ENCODE assay signal across 25 cellular contexts in genomic region chr22:26295583-26296126, GRCh38.
DNase-seq lines count a peak whose midpoint lies in the region; ATAC-seq and TF ChIP-seq lines count a peak whose summit lies in the region.
"Had no signal": no experiment of that assay in that cellular context is flagged by ENCODE, and none has a peak within 500 bp of the region (broad histone marks: within the 10 kb centered on the region; RNA-seq: fewer than 3 reads in every experiment).

No MANE protein-coding gene starts in this region.

- TF ChIP-seq CTCF in natural killer cell (IDR thresholded peaks at IDR 0.05) (no peak), KMS-11 (conservative IDR thresholded peaks at IDR 0.05; ENCODE audit: low read depth, low read length) (no peak), thyroid gland (IDR thresholded peaks at IDR 0.05) (no peak)

- H3K4me1 ChIP-seq in KMS-11 (ENCODE audit: low read depth, poor library complexity, severe bottlenecking) (peaks cover 3% of the 10 kb centered on the region), thyroid gland (no peaks in the 10 kb centered on the region)
- H3K4me1 ChIP-seq: esophagus squamous epithelium, gastroesophageal sphincter had no signal

- no peaks in the 10 kb centered on the region for H4K20me1 ChIP-seq in KMS-11 (ENCODE audit: insufficient read depth)

- no peak for ATAC-seq in natural killer cell treated with Interleukin-12 subunit alpha and Interleukin-12 subunit beta and Interleukin-15 and Interleukin-18, amount 100 ng/mL, for 72 hours
- no peak for ATAC-seq in natural killer cell
- no peak for ATAC-seq in activated naive CD8-positive, alpha-beta T cell treated with anti-CD3 and anti-CD28 coated beads, Interleukin-2, amount 10 ng/mL, durations not matched to agents 7 days and 5 days (ENCODE audit: low read depth)
- no peak for ATAC-seq in GM19463 (IDR thresholded peaks at IDR 0.05; ENCODE audit: unreplicated experiment)
- ATAC-seq: gastroesophageal sphincter, left ventricle myocardium superior had no signal

- POLR2A ChIA-PET in activated naive CD8-positive, alpha-beta T cell treated with anti-CD3 and anti-CD28 coated beads, Interleukin-2, amount 10 ng/mL, durations not matched to agents 7 days and 5 days (lab: Charles Lee), result no interaction called here

- no peaks in the 10 kb centered on the region for H3K36me3 Mint-ChIP-seq in natural killer cell treated with Interleukin-12 subunit alpha and Interleukin-12 subunit beta and Interleukin-15 and Interleukin-18, amount 100 ng/mL, for 72 hours
- no peaks in the 10 kb centered on the region for H3K36me3 Mint-ChIP-seq in natural killer cell
- no peaks in the 10 kb centered on the region for H3K36me3 Mint-ChIP-seq in activated naive CD8-positive, alpha-beta T cell treated with anti-CD3 and anti-CD28 coated beads, Interleukin-2, amount 10 ng/mL, durations not matched to agents 7 days and 5 days
- H3K36me3 Mint-ChIP-seq: CD8-positive, alpha-beta memory T cell had no signal

- peak overlapping the region; percentile 30; the same call in 1 of the 2 replicates for H2AFZ ChIP-seq in KMS-11 (ENCODE audit: low read depth)

- H3K36me3 ChIP-seq in KMS-11 (ENCODE audit: insufficient read depth) (no peaks in the 10 kb centered on the region), thyroid gland (no peaks in the 10 kb centered on the region)
- H3K36me3 ChIP-seq: esophagus squamous epithelium, gastroesophageal sphincter, ovary had no signal

- no peak for TF ChIP-seq POLR2A in thyroid gland (IDR thresholded peaks at IDR 0.05)

- H3K79me2 ChIP-seq in KMS-11 (ENCODE audit: insufficient read depth, low read depth), result no peaks in the 10 kb centered on the region

- peaks cover 14 to 16% of the 10 kb centered on the region in 2 donors for H3K4me1 Mint-ChIP-seq in natural killer cell treated with Interleukin-12 subunit alpha and Interleukin-12 subunit beta and Interleukin-15 and Interleukin-18, amount 100 ng/mL, for 72 hours (ENCODE audit: low read depth in 2 of 2)
- H3K4me1 Mint-ChIP-seq in natural killer cell, result peaks cover 6 to 9% of the 10 kb centered on the region in 2 donors
- peaks cover 18% of the 10 kb centered on the region for H3K4me1 Mint-ChIP-seq in activated naive CD8-positive, alpha-beta T cell treated with anti-CD3 and anti-CD28 coated beads, Interleukin-2, amount 10 ng/mL, durations not matched to agents 7 days and 5 days
- H3K4me1 Mint-ChIP-seq: endodermal cell, nephron had no signal

- DNase-seq in natural killer cell treated with Interleukin-12 subunit alpha and Interleukin-12 subunit beta and Interleukin-15 and Interleukin-18, amount 100 ng/mL, for 72 hours (ENCODE audit: low spot score), result no peak
- DNase-seq in natural killer cell, result no peak
- DNase-seq in activated naive CD8-positive, alpha-beta T cell treated with anti-CD3 and anti-CD28 coated beads, Interleukin-2, amount 10 ng/mL, durations not matched to agents 7 days and 5 days, result no peak
- DNase-seq in stimulated activated naive CD4-positive, alpha-beta T cell (lab: John Stamatoyannopoulos, UW), result no peak
- DNase-seq in thyroid gland, result no peak
- DNase-seq: activated CD4-positive, alpha-beta memory T cell treated with anti-CD3 and anti-CD28 coated beads, Interleukin-2, amount 10 ng/mL, durations not matched to agents 7 days and 5 days; activated gamma-delta T cell; aorta; caudate nucleus; CD8-positive, alpha-beta memory T cell; endodermal cell; esophagus squamous epithelium; GDM1; left ventricle myocardium superior; midbrain; NCI-H1436 treated with DMSO at 0.1 percent for 48 hours; NCI-H2107; NCI-H524; ovary; retina; T1000 had no signal

- no peaks in the 10 kb centered on the region for H3K9me3 Mint-ChIP-seq in natural killer cell treated with Interleukin-12 subunit alpha and Interleukin-12 subunit beta and Interleukin-15 and Interleukin-18, amount 100 ng/mL, for 72 hours
- H3K9me3 Mint-ChIP-seq in natural killer cell, result no peaks in the 10 kb centered on the region
- H3K9me3 Mint-ChIP-seq in activated naive CD8-positive, alpha-beta T cell treated with anti-CD3 and anti-CD28 coated beads, Interleukin-2, amount 10 ng/mL, durations not matched to agents 7 days and 5 days, result peaks cover 2% of the 10 kb centered on the region
- H3K9me3 Mint-ChIP-seq: activated CD4-positive, alpha-beta memory T cell treated with anti-CD3 and anti-CD28 coated beads, Interleukin-2, amount 10 ng/mL, durations not matched to agents 7 days and 5 days; CD8-positive, alpha-beta memory T cell; endodermal cell; nephron had no signal

- H3K27ac ChIP-seq in KMS-11 (no peak overlapping the region), thyroid gland (no peak overlapping the region)
- H3K27ac ChIP-seq: esophagus squamous epithelium, gastroesophageal sphincter, ovary had no signal

- intact Hi-C loops in natural killer cell (cut with micrococcal nuclease), result no loop called here
- intact Hi-C loops in thyroid gland (cut with DNase I), result no loop called here

- H3K27me3 ChIP-seq in KMS-11 (ENCODE audit: insufficient read depth, low read depth), result no peaks in the 10 kb centered on the region
- H3K27me3 ChIP-seq in thyroid gland, result no peaks in the 10 kb centered on the region
- H3K27me3 ChIP-seq: ovary had no signal

- peak overlapping the region; percentile 84 to 92 for H3K27ac Mint-ChIP-seq in natural killer cell treated with Interleukin-12 subunit alpha and Interleukin-12 subunit beta and Interleukin-15 and Interleukin-18, amount 100 ng/mL, for 72 hours
- peak overlapping the region in 1 of 2 donors; percentile 68 for H3K27ac Mint-ChIP-seq in natural killer cell
- peak overlapping the region; percentile 85 for H3K27ac Mint-ChIP-seq in activated naive CD8-positive, alpha-beta T cell treated with anti-CD3 and anti-CD28 coated beads, Interleukin-2, amount 10 ng/mL, durations not matched to agents 7 days and 5 days
- H3K27ac Mint-ChIP-seq: endodermal cell, nephron had no signal

- H3K9ac ChIP-seq in KMS-11, result no peak overlapping the region

- no peak overlapping the region for H3K4me3 Mint-ChIP-seq in natural killer cell treated with Interleukin-12 subunit alpha and Interleukin-12 subunit beta and Interleukin-15 and Interleukin-18, amount 100 ng/mL, for 72 hours
- H3K4me3 Mint-ChIP-seq in natural killer cell, result no peak overlapping the region
- H3K4me3 Mint-ChIP-seq in activated naive CD8-positive, alpha-beta T cell treated with anti-CD3 and anti-CD28 coated beads, Interleukin-2, amount 10 ng/mL, durations not matched to agents 7 days and 5 days, result peak overlapping the region; percentile 78
- H3K4me3 Mint-ChIP-seq: endodermal cell, nephron had no signal

- H3K9me3 ChIP-seq in thyroid gland, result no peaks in the 10 kb centered on the region
- H3K9me3 ChIP-seq: esophagus squamous epithelium, gastroesophageal sphincter, ovary had no signal

- H3K4me3 ChIP-seq in KMS-11 (IDR thresholded peaks at IDR 0.05; ENCODE audit: insufficient read depth, low read depth, low read length), result no peak overlapping the region
- H3K4me3 ChIP-seq in thyroid gland (replicated peaks in 1 of 3), result no peak overlapping the region
- H3K4me3 ChIP-seq: esophagus squamous epithelium, gastroesophageal sphincter, ovary had no signal

- 90 to 94% methylated on average over 3 of the region's 3 CpGs for WGBS in thyroid gland, 2 donors

- no peaks in the 10 kb centered on the region for H3K27me3 Mint-ChIP-seq in natural killer cell treated with Interleukin-12 subunit alpha and Interleukin-12 subunit beta and Interleukin-15 and Interleukin-18, amount 100 ng/mL, for 72 hours
- peaks cover under 1 to 2% of the 10 kb centered on the region in 2 donors for H3K27me3 Mint-ChIP-seq in natural killer cell (ENCODE audit: low read depth in 2 of 2)
- no peaks in the 10 kb centered on the region for H3K27me3 Mint-ChIP-seq in activated naive CD8-positive, alpha-beta T cell treated with anti-CD3 and anti-CD28 coated beads, Interleukin-2, amount 10 ng/mL, durations not matched to agents 7 days and 5 days
- H3K27me3 Mint-ChIP-seq: activated CD4-positive, alpha-beta memory T cell treated with anti-CD3 and anti-CD28 coated beads, Interleukin-2, amount 10 ng/mL, durations not matched to agents 7 days and 5 days; CD8-positive, alpha-beta memory T cell had no signal

- no peak overlapping the region for H3K4me2 ChIP-seq in KMS-11
